Comparison of ENCODE assay signal across 17 cellular contexts in genomic region chr12:58310368-58310767, GRCh38.
DNase-seq lines count a peak whose midpoint lies in the region; ATAC-seq, FAIRE-seq and TF ChIP-seq lines count a peak whose summit lies in the region.
"Had no signal": no experiment of that assay in that cellular context is flagged by ENCODE, and none has a peak within 500 bp of the region (broad histone marks: within the 10 kb centered on the region; RNA-seq: fewer than 3 reads in every experiment).

No MANE protein-coding gene starts in this region.

- H3K4me1 ChIP-seq in PC-9 (replicated peaks; ENCODE audit: insufficient read depth) (peaks cover 35% of the 10 kb centered on the region), upper lobe of right lung (no peaks in the 10 kb centered on the region)

- H3K79me2 ChIP-seq in PC-9 (ENCODE audit: low read depth), result no peaks in the 10 kb centered on the region

- H3K9me3 ChIP-seq in PC-9 (ENCODE audit: insufficient read depth, low read depth) (peaks cover 4% of the 10 kb centered on the region; the same call in 1 of the 2 replicates), upper lobe of right lung (no peaks in the 10 kb centered on the region)

- peaks cover 7% of the 10 kb centered on the region for H3K36me3 Mint-ChIP-seq in Calu3 (ENCODE audit: insufficient read depth, unreplicated experiment)
- peaks cover 0 to 1% of the 10 kb centered on the region in 2 donors for H3K36me3 Mint-ChIP-seq in activated T-cell treated with anti-CD3 and anti-CD28 coated beads, Interleukin-2, amount 50 U/mL, for 72 hours (ENCODE audit: insufficient read depth in 2 of 2)
- H3K36me3 Mint-ChIP-seq: brain; stimulated activated memory B cell treated with anti-CD40 and anti-IgM and Interleukin-4, amounts not matched to agents 10 μg/mL and 1 μg/mL and 100 μg/mL, for 72 hours had no signal

- TF ChIP-seq CTCF in Calu3 (IDR thresholded peaks at IDR 0.05; ENCODE audit: unreplicated experiment), result no peak
- no peak; the same call in 1 of the 2 replicates for TF ChIP-seq CTCF in PC-9 (conservative IDR thresholded peaks at IDR 0.05)
- TF ChIP-seq CTCF in epithelial cell of esophagus (IDR thresholded peaks at IDR 0.05; ENCODE audit: insufficient read depth, low read depth, low read length, missing control alignments), result no peak
- no peak for TF ChIP-seq CTCF in omental fat pad (IDR thresholded peaks at IDR 0.05)
- TF ChIP-seq CTCF in upper lobe of right lung (IDR thresholded peaks at IDR 0.05), result no peak
- TF ChIP-seq CTCF in D721Med (IDR thresholded peaks at IDR 0.05; ENCODE audit: insufficient read depth, missing control alignments), result no peak

- intact Hi-C loops in Calu3 (cut with micrococcal nuclease; ENCODE audit: unreplicated experiment), result no loop called here
- intact Hi-C loops in PC-9 (cut with micrococcal nuclease; ENCODE audit: unreplicated experiment), result loop anchor here (5.0 kb wide), 3 partner anchors 112 to 318 kb away; no protein-coding TSS in a partner anchor
- intact Hi-C loops in upper lobe of right lung (cut with DNase I), result no loop called here

- no peaks in the 10 kb centered on the region for H3K27me3 Mint-ChIP-seq in Calu3 (ENCODE audit: unreplicated experiment)
- H3K27me3 Mint-ChIP-seq in activated T-cell treated with anti-CD3 and anti-CD28 coated beads, Interleukin-2, amount 50 U/mL, for 72 hours (ENCODE audit: low read depth), result no peaks in the 10 kb centered on the region
- H3K27me3 Mint-ChIP-seq: activated T-cell treated with anti-CD3 and anti-CD28 coated beads, Interleukin-2, amount 50 U/mL, for 24 hours had no signal

- no peak for FAIRE-seq in D721Med (lab: Jason Lieb, UNC)
- FAIRE-seq: frontal cortex had no signal

- H4K20me1 ChIP-seq in PC-9 (ENCODE audit: insufficient read depth), result no peaks in the 10 kb centered on the region

- CTCF ChIA-PET in Calu3 (lab: Charles Lee) (no interaction called here), PC-9 (lab: Charles Lee) (no interaction called here)

- ATAC-seq in omental fat pad (ENCODE audit: low FRiP score) (peak; percentile 25), upper lobe of right lung (no peak)
- ATAC-seq in activated T-cell treated with anti-CD3 and anti-CD28 coated beads, Interleukin-2, amount 50 U/mL, for 72 hours (replicated peaks in 1 of 2), result no peak
- ATAC-seq: stimulated activated memory B cell treated with anti-CD40 and anti-IgM and Interleukin-4, amounts not matched to agents 10 μg/mL and 1 μg/mL and 100 μg/mL, for 72 hours had no signal

- DNase-seq in Calu3 (no peak), PC-9 (peak in 1 of 2 experiments; percentile 63), epithelial cell of esophagus (ENCODE audit: low read depth) (peak; percentile 25), omental fat pad (ENCODE audit: low spot score) (no peak), ureter (ENCODE audit: low spot score) (no peak), upper lobe of right lung (no peak), D721Med (ENCODE audit: insufficient read length, low spot score) (no peak)
- no peak for DNase-seq in activated T-cell treated with anti-CD3 and anti-CD28 coated beads, Interleukin-2, amount 50 U/mL, for 72 hours
- DNase-seq: activated B cell treated with CpG ODN at 0.5 μM for 24 hours; activated T-cell treated with anti-CD3 and anti-CD28 coated beads, Interleukin-2, amount 50 U/mL, for 24 hours; CD4-positive, alpha-beta T cell; MM.1S; SHP77; stimulated activated CD4-positive, alpha-beta T cell treated with anti-CD3 and anti-CD28 coated beads, Interleukin-1b, Interleukin-23, amount 100 ng/mL, for 48 hours had no signal

- peak overlapping the region; percentile 85 for H3K27ac Mint-ChIP-seq in Calu3 (ENCODE audit: unreplicated experiment)
- no peak overlapping the region for H3K27ac Mint-ChIP-seq in activated T-cell treated with anti-CD3 and anti-CD28 coated beads, Interleukin-2, amount 50 U/mL, for 72 hours
- H3K27ac Mint-ChIP-seq: activated B cell treated with CpG ODN at 0.5 μM for 24 hours; activated T-cell treated with anti-CD3 and anti-CD28 coated beads, Interleukin-2, amount 50 U/mL, for 24 hours; CD4-positive, alpha-beta T cell; stimulated activated memory B cell treated with anti-CD40 and anti-IgM and Interleukin-4, amounts not matched to agents 10 μg/mL and 1 μg/mL and 100 μg/mL, for 72 hours had no signal

- peaks cover 49% of the 10 kb centered on the region for H3K4me1 Mint-ChIP-seq in Calu3 (ENCODE audit: low read depth, unreplicated experiment)
- H3K4me1 Mint-ChIP-seq in activated T-cell treated with anti-CD3 and anti-CD28 coated beads, Interleukin-2, amount 50 U/mL, for 72 hours (ENCODE audit: low read depth), result no peaks in the 10 kb centered on the region
- H3K4me1 Mint-ChIP-seq: activated B cell treated with CpG ODN at 0.5 μM for 24 hours; stimulated activated memory B cell treated with anti-CD40 and anti-IgM and Interleukin-4, amounts not matched to agents 10 μg/mL and 1 μg/mL and 100 μg/mL, for 72 hours had no signal

- H3K27me3 ChIP-seq in PC-9 (ENCODE audit: insufficient read depth, low read depth), result no peaks in the 10 kb centered on the region
- H3K27me3 ChIP-seq in upper lobe of right lung, result no peaks in the 10 kb centered on the region

- H3K4me2 ChIP-seq in PC-9, result peak overlapping the region; percentile 56

- H3K4me3 Mint-ChIP-seq in Calu3 (ENCODE audit: low read depth, unreplicated experiment), result peak overlapping the region; percentile 24
- H3K4me3 Mint-ChIP-seq in activated T-cell treated with anti-CD3 and anti-CD28 coated beads, Interleukin-2, amount 50 U/mL, for 72 hours, result no peak overlapping the region
- H3K4me3 Mint-ChIP-seq: activated B cell treated with CpG ODN at 0.5 μM for 24 hours; activated T-cell treated with anti-CD3 and anti-CD28 coated beads, Interleukin-2, amount 50 U/mL, for 24 hours; brain; CD4-positive, alpha-beta T cell; stimulated activated memory B cell treated with anti-CD40 and anti-IgM and Interleukin-4, amounts not matched to agents 10 μg/mL and 1 μg/mL and 100 μg/mL, for 72 hours had no signal

- H2AFZ ChIP-seq in PC-9, result no peak overlapping the region

- H3F3A ChIP-seq in PC-9 (ENCODE audit: insufficient read depth, low read depth), result peaks cover 21% of the 10 kb centered on the region

- POLR2A ChIA-PET in PC-9 (lab: Charles Lee; ENCODE audit: unreplicated experiment), result interaction anchor here (0.6 kb wide), 2 partner anchors 348 to 639 kb away, joined by 3 to 4 read pairs; no protein-coding TSS in a partner anchor

- H3K9me2 ChIP-seq in PC-9 (ENCODE audit: insufficient read depth), result no peaks in the 10 kb centered on the region

- peaks cover 7% of the 10 kb centered on the region for H3K9me3 Mint-ChIP-seq in Calu3 (ENCODE audit: low read depth, unreplicated experiment)
- peaks cover 0 to 2% of the 10 kb centered on the region in 2 donors for H3K9me3 Mint-ChIP-seq in activated T-cell treated with anti-CD3 and anti-CD28 coated beads, Interleukin-2, amount 50 U/mL, for 72 hours
- H3K9me3 Mint-ChIP-seq: activated T-cell treated with anti-CD3 and anti-CD28 coated beads, Interleukin-2, amount 50 U/mL, for 24 hours had no signal

- no peak overlapping the region for H3K4me3 ChIP-seq in PC-9
- no peak overlapping the region for H3K4me3 ChIP-seq in epithelial cell of esophagus (ENCODE audit: low read length)
- no peak overlapping the region for H3K4me3 ChIP-seq in upper lobe of right lung

- BruUV-seq in Calu3 (replicated peaks; lab: Mats Ljungman, UMichigan) (no TSS peak), PC-9 (replicated peaks; lab: Mats Ljungman, UMichigan) (no TSS peak)

- H3K27ac ChIP-seq in PC-9 (peak overlapping the region; percentile 85), upper lobe of right lung (no peak overlapping the region)

- H3K36me3 ChIP-seq in PC-9 (ENCODE audit: low read depth), result no peaks in the 10 kb centered on the region; the same call in 1 of the 2 replicates
- no peaks in the 10 kb centered on the region for H3K36me3 ChIP-seq in upper lobe of right lung
